ENCODE assay signal across 23 cellular contexts in genomic region chr20:9036593-9036992, GRCh38. TPM values are rescaled to one million over a fixed set of nuclear protein-coding genes. Genes with fewer than 3 reads are reported as not detected.
"Had no signal": no experiment of that assay in that cellular context is flagged by ENCODE, and none has a peak within 500 bp of the region (broad histone marks: within the 10 kb centered on the region; RNA-seq: fewer than 3 reads in every experiment).

No MANE protein-coding gene starts in this region.

- H3K27ac ChIP-seq: colonic mucosa, gastroesophageal sphincter, left ventricle myocardium inferior, lower lobe of right lung, neural progenitor cell, ovary, right atrium auricular region, sigmoid colon, skin epidermis, thoracic aorta, transverse colon had no signal

- H3K4me1 ChIP-seq: colonic mucosa, gastroesophageal sphincter, left ventricle myocardium inferior, lower lobe of right lung, neural progenitor cell, right atrium auricular region, transverse colon had no signal

- FAIRE-seq: keratinocyte had no signal

- H3K4me3 ChIP-seq: colonic mucosa, gastroesophageal sphincter, left ventricle myocardium inferior, lower lobe of right lung, neural progenitor cell, ovary, right atrium auricular region, sigmoid colon, skin epidermis, thoracic aorta, transverse colon had no signal

- ATAC-seq: gastroesophageal sphincter; lower lobe of right lung; natural killer cell treated with Interleukin-12 subunit alpha and Interleukin-12 subunit beta and Interleukin-15 and Interleukin-18, amount 100 ng/mL, for 72 hours; stimulated activated naive B cell treated with anti-CD40 and anti-IgM and Interleukin-4, amounts not matched to agents 10 μg/mL and 1 μg/mL and 100 μg/mL, for 72 hours; stimulated activated naive CD8-positive, alpha-beta T cell treated with anti-CD3 and anti-CD28 coated beads, Interleukin-15, amount 100 ng/mL, for 72 hours had no signal

- H3K4me2 ChIP-seq: neural progenitor cell had no signal

- DNase-seq: colonic mucosa; dermis blood vessel endothelial cell; glutamatergic neuron; left ventricle myocardium inferior; lower lobe of right lung; mesenchymal stem cell; midbrain; nucleus accumbens; ovary; sigmoid colon; stimulated activated CD4-positive, alpha-beta T cell treated with anti-CD3 and anti-CD28 coated beads, Interleukin-2, amount 100 ng/mL, for 24 hours; stimulated activated CD4-positive, alpha-beta T cell treated with anti-CD3 and anti-CD28 coated beads, Interleukin-4, amount 100 ng/mL, for 4 hours; stimulated activated naive B cell treated with anti-CD40 and anti-IgM and Interleukin-4, amounts not matched to agents 10 μg/mL and 1 μg/mL and 100 μg/mL, for 72 hours; stimulated activated naive CD8-positive, alpha-beta T cell treated with anti-CD3 and anti-CD28 coated beads, Interleukin-15, amount 100 ng/mL, for 72 hours; substantia nigra; transverse colon had no signal

- H3K9me3 ChIP-seq: colonic mucosa, gastroesophageal sphincter, left ventricle myocardium inferior, ovary, right atrium auricular region, sigmoid colon, thoracic aorta, transverse colon had no signal

RNA-seq across cellular contexts. Expression of gene PLCB4, which starts 32.3 kb away (rescaled TPM):
- total RNA-seq: natural killer cell treated with Interleukin-12 subunit alpha and Interleukin-12 subunit beta and Interleukin-15 and Interleukin-18, amount 100 ng/mL, for 72 hours had no signal
